Comparison of ENCODE assay signal across 8 cellular contexts in the genomic region with DNA sequence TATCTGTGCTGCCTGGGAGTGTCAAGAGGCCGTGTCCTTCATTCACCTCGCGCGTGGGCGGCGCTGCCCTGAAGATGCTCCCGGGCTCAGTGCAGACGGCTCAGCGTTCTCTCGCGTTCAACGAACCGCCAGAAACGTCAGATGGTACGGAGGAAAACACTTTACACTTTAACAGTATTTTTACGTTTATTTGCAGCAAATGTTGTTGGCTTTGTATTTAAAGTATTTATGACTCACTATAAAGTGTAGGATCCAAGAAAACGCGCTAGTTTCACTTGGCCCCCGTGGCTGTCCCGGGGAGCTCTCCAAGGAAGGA. TPM values are rescaled to one million over a fixed set of nuclear protein-coding genes. Genes with fewer than 3 reads are reported as not detected.
A peak's percentile ranks its signal among the peaks of the same experiment; 100 is the strongest.
DNase-seq lines count a peak whose midpoint lies in the region; ATAC-seq and TF ChIP-seq lines count a peak whose summit lies in the region.

No MANE protein-coding gene starts in this region.

- CTCF ChIA-PET in AG04450 (lab: Charles Lee), result interaction anchor here (1.4 kb wide), 1 partner anchor 21 kb away, joined by 4 read pairs; no protein-coding TSS in a partner anchor

- H3K9me3 Mint-ChIP-seq in neural progenitor cell, result peaks cover 4% of the 10 kb centered on the region

- H3K4me3 Mint-ChIP-seq in neural progenitor cell, result no peak overlapping the region

- DNase-seq in AG04450 (ENCODE audit: low read depth, low spot score) (no peak), NCI-H526 treated with DMSO at 0.1 percent for 48 hours (lab: John Stamatoyannopoulos, UW) (peak; percentile 12), epithelial cell of esophagus (ENCODE audit: low read depth) (peak; percentile 54), neural progenitor cell (ENCODE audit: low spot score) (peak; percentile 52), stromal cell of bone marrow (ENCODE audit: low read depth) (peak; percentile 21), NCI-H2107 (lab: John Stamatoyannopoulos, UW) (no peak)
- peak; percentile 65 for DNase-seq in activated CD8-positive, alpha-beta memory T cell treated with anti-CD3 and anti-CD28 coated beads, Interleukin-2, amount 50 U/mL, for 4 hours

- H3K9ac ChIP-seq in neural progenitor cell, result no peak overlapping the region

- POLR2A ChIA-PET in AG04450 (lab: Yijun Ruan, JAX), result interaction anchor here (0.7 to 2.2 kb wide), 6 partner anchors 17 to 366 kb away, joined by 3 to 18 read pairs (median 4); no protein-coding TSS in a partner anchor

- H3K27me3 Mint-ChIP-seq in neural progenitor cell (ENCODE audit: insufficient read depth, low read depth), result peaks cover 2% of the 10 kb centered on the region

- H3K4me2 ChIP-seq in neural progenitor cell, result no peak overlapping the region

- H3F3A ChIP-seq in neural progenitor cell (ENCODE audit: low read depth), result peaks cover 17% of the 10 kb centered on the region

- H3K79me2 ChIP-seq in neural progenitor cell (ENCODE audit: low read depth), result peaks cover 36% of the 10 kb centered on the region

- peak overlapping the region; percentile 74 for H2AFZ ChIP-seq in neural progenitor cell (replicated peaks)

- H3K27me3 ChIP-seq in AG04450 (ENCODE audit: control insufficient read depth, insufficient read depth, low read length) (no peaks in the 10 kb centered on the region), neural progenitor cell (no peaks in the 10 kb centered on the region)

- H3K4me1 ChIP-seq in neural progenitor cell, result peaks cover 10% of the 10 kb centered on the region

- H3K27ac ChIP-seq in AG04450 (ENCODE audit: low read depth, low read length) (peak overlapping the region; percentile 100), neural progenitor cell (peak overlapping the region; percentile 79)

- peak; percentile 23 for ATAC-seq in GM21367 (IDR thresholded peaks at IDR 0.05; ENCODE audit: unreplicated experiment)

- no peak for TF ChIP-seq CTCF in AG04450 (IDR thresholded peaks at IDR 0.05; ENCODE audit: low read depth, low read length)
- no peak for TF ChIP-seq CTCF in epithelial cell of esophagus (IDR thresholded peaks at IDR 0.05; ENCODE audit: insufficient read depth, low read depth, low read length, missing control alignments)
- no peak for TF ChIP-seq CTCF in neural progenitor cell (IDR thresholded peaks at IDR 0.05)

- H3K36me3 Mint-ChIP-seq in neural progenitor cell, result peaks cover 33% of the 10 kb centered on the region

- peaks cover 12% of the 10 kb centered on the region for H3K4me1 Mint-ChIP-seq in neural progenitor cell

- H3K9me3 ChIP-seq in AG04450 (ENCODE audit: control insufficient read depth, insufficient read depth, low read length) (no peaks in the 10 kb centered on the region), neural progenitor cell (ENCODE audit: low read depth) (no peaks in the 10 kb centered on the region)

- H3K27ac Mint-ChIP-seq in neural progenitor cell, result peak overlapping the region; percentile 98

- H3K4me3 ChIP-seq in AG04450 (ENCODE audit: low read depth, low read length), result no peak overlapping the region
- no peak overlapping the region for H3K4me3 ChIP-seq in epithelial cell of esophagus (ENCODE audit: low read length)
- no peak overlapping the region for H3K4me3 ChIP-seq in neural progenitor cell

- H3K36me3 ChIP-seq in neural progenitor cell, result no peaks in the 10 kb centered on the region

- peaks cover 6% of the 10 kb centered on the region for H4K20me1 ChIP-seq in neural progenitor cell (ENCODE audit: low read depth)

RNA-seq across cellular contexts. Expression of gene ERCC6L2, which starts 0.5 kb away (rescaled TPM):
- 30.1 and 39.1 TPM in 2 replicates for polyA plus RNA-seq in AG04450 (2011; rRNA removed)
- polyA minus RNA-seq in AG04450 (2011; rRNA and poly(A)+ RNA removed), result 66.2 and 113 TPM in 2 replicates
- total RNA-seq in neural progenitor cell (ENCODE audit: low replicate concordance), result 60.5 and 77.6 TPM in 2 replicates

Comparison
In these comparisons a context has a peak if more than half of its experiments do, and no peak if none do; other contexts are left out.
1. DNase-seq: peak in NCI-H526 treated with DMSO at 0.1 percent for 48 hours (single experiment), activated CD8-positive, alpha-beta memory T cell treated with anti-CD3 and anti-CD28 coated beads, Interleukin-2, amount 50 U/mL, for 4 hours (single experiment), epithelial cell of esophagus (single experiment), neural progenitor cell (single experiment) and stromal cell of bone marrow (single experiment); none in AG04450 (single experiment) and NCI-H2107 (single experiment).